Comparison of ENCODE assay signal across 1 cellular context in genomic region chr19:46944123-46944718, GRCh38.
TF ChIP-seq lines count a peak whose summit lies in the region.

No MANE protein-coding gene starts in this region.

TF ChIP-seq in HEK293, 187 proteins besides CTCF, POLR2A, EP300 and RAD21 (continued from another document and continues in another):
- TF ChIP-seq ZNF518A (tag by site-specific recombination; conservative IDR thresholded peaks at IDR 0.05; ENCODE audit: low read depth) (no peak), ZSCAN23 (tag by site-specific recombination; IDR thresholded peaks at IDR 0.05) (no peak), GLI2 (tag by site-specific recombination; IDR thresholded peaks at IDR 0.05; ENCODE audit: borderline replicate concordance, low read depth) (no peak), ZNF629 (tag by site-specific recombination; IDR thresholded peaks at IDR 0.05) (peak; percentile 83), ZNF23 (tag by site-specific recombination; IDR thresholded peaks at IDR 0.05; ENCODE audit: borderline replicate concordance) (no peak), ZNF274 (IDR thresholded peaks at IDR 0.05; ENCODE audit: low read length) (no peak), ZNF274 (tag by site-specific recombination; IDR thresholded peaks at IDR 0.05; ENCODE audit: borderline replicate concordance) (no peak), ZNF404 (tag by site-specific recombination; IDR thresholded peaks at IDR 0.05) (no peak), ZNF18 (tag by site-specific recombination; IDR thresholded peaks at IDR 0.05) (no peak), ZNF670 (tag by site-specific recombination; IDR thresholded peaks at IDR 0.05; ENCODE audit: low read depth) (no peak), ZNF449 (tag by site-specific recombination; IDR thresholded peaks at IDR 0.05) (no peak), ZNF362 (tag by site-specific recombination; IDR thresholded peaks at IDR 0.05) (peak; percentile 58), ZNF140 (tag by site-specific recombination; IDR thresholded peaks at IDR 0.05) (no peak), ZNF626 (tag by site-specific recombination; IDR thresholded peaks at IDR 0.05) (no peak), PRDM6 (tag by site-specific recombination; IDR thresholded peaks at IDR 0.05) (0 out of 2 replicates have a peak, but pooled peaks have one; percentile 21), EGR2 (tag by site-specific recombination; IDR thresholded peaks at IDR 0.05; ENCODE audit: low read depth) (no peak), PRDM10 (tag by site-specific recombination; IDR thresholded peaks at IDR 0.05) (peak; percentile 96), ZFHX2 (tag by site-specific recombination; conservative IDR thresholded peaks at IDR 0.05) (peak; percentile 56), ZNF350 (tag by site-specific recombination; IDR thresholded peaks at IDR 0.05) (no peak), KLF8 (tag by site-specific recombination; IDR thresholded peaks at IDR 0.05) (peak; percentile 42; the same call in 1 of the 2 replicates), ZNF660 (tag by site-specific recombination; IDR thresholded peaks at IDR 0.05) (0 out of 2 replicates have a peak, but pooled peaks have one; percentile 18), ZNF639 (tag by site-specific recombination; IDR thresholded peaks at IDR 0.05) (no peak), HIC1 (tag by site-specific recombination; IDR thresholded peaks at IDR 0.05) (no peak), ZNF426 (tag by site-specific recombination; IDR thresholded peaks at IDR 0.05) (no peak), ZNF544 (tag by site-specific recombination; IDR thresholded peaks at IDR 0.05) (no peak), ZFP69B (tag by site-specific recombination; IDR thresholded peaks at IDR 0.05) (no peak), ZSCAN16 (tag by site-specific recombination; IDR thresholded peaks at IDR 0.05) (no peak), ZNF26 (tag by site-specific recombination; IDR thresholded peaks at IDR 0.05) (no peak), SETDB1 (IDR thresholded peaks at IDR 0.05; ENCODE audit: insufficient read length, low read length) (no peak), GLIS2 (tag by site-specific recombination; IDR thresholded peaks at IDR 0.05) (no peak), ZNF510 (tag by site-specific recombination; IDR thresholded peaks at IDR 0.05; ENCODE audit: insufficient replicate concordance) (no peak), ZNF785 (tag by site-specific recombination; IDR thresholded peaks at IDR 0.05) (no peak), SP7 (tag by site-specific recombination; IDR thresholded peaks at IDR 0.05) (0 out of 2 replicates have a peak, but pooled peaks have one; percentile 18), ZNF311 (tag by site-specific recombination; IDR thresholded peaks at IDR 0.05; ENCODE audit: borderline replicate concordance) (no peak), ZNF837 (tag by site-specific recombination; IDR thresholded peaks at IDR 0.05) (no peak)
